ENCODE assay signal across 1 cellular context in genomic region chr13:74554581-74555290, GRCh38.
TF ChIP-seq lines count a peak whose summit lies in the region.

No MANE protein-coding gene starts in this region.

TF ChIP-seq in neural cell, 6 proteins besides CTCF, POLR2A, EP300 and RAD21 (continued from another document):
- TF ChIP-seq SMC3 (conservative IDR thresholded peaks at IDR 0.05; ENCODE audit: poor library complexity) (no peak), EZH2 (IDR thresholded peaks at IDR 0.05; ENCODE audit: borderline replicate concordance, insufficient read depth, low read length, poor library complexity, severe bottlenecking) (no peak), POLR2AphosphoS5 (IDR thresholded peaks at IDR 0.05) (no peak)
